Comparison of ENCODE assay signal across 24 cellular contexts in genomic region chr4:171746418-171746817, GRCh38.
"Had no signal": no experiment of that assay in that cellular context is flagged by ENCODE, and none has a peak within 500 bp of the region (broad histone marks: within the 10 kb centered on the region; RNA-seq: fewer than 3 reads in every experiment).

No MANE protein-coding gene starts in this region.

- H3K36me3 ChIP-seq: stomach, suprapubic skin, thoracic aorta, thyroid gland, tibial artery, tibial nerve, transverse colon, upper lobe of left lung, upper lobe of right lung, uterus, vagina had no signal

- H3K9me3 ChIP-seq: stomach, suprapubic skin, testis, thoracic aorta, thyroid gland, tibial artery, tibial nerve, transverse colon, upper lobe of left lung, upper lobe of right lung, uterus, vagina had no signal

- H3K4me3 ChIP-seq: stomach, suprapubic skin, testis, thoracic aorta, thyroid gland, tibial artery, tibial nerve, transverse colon, upper lobe of left lung, upper lobe of right lung, uterus, vagina had no signal

- H3K27ac ChIP-seq: stomach, suprapubic skin, testis, thoracic aorta, thyroid gland, tibial artery, tibial nerve, transverse colon, upper lobe of left lung, upper lobe of right lung, uterus, vagina had no signal

- H3K27me3 ChIP-seq: stomach, suprapubic skin, testis, thyroid gland, tibial artery, tibial nerve, transverse colon, upper lobe of left lung, upper lobe of right lung, uterus, vagina had no signal

- DNase-seq: stimulated activated CD4-positive, alpha-beta T cell treated with anti-CD3 and anti-CD28 coated beads, Interleukin-2, amount 100 ng/mL, for 48 hours; stimulated activated CD4-positive, alpha-beta T cell treated with anti-CD3 and anti-CD28 coated beads, Interleukin-4, amount 100 ng/mL, for 1 hour; stimulated activated CD4-positive, alpha-beta T cell treated with anti-CD3 and anti-CD28 coated beads, Interleukin-4, amount 100 ng/mL, for 24 hours; stimulated activated CD4-positive, alpha-beta T cell treated with anti-CD3 and anti-CD28 coated beads, Interleukin-4, amount 100 ng/mL, for 4 hours; stimulated activated CD8-positive, alpha-beta memory T cell treated with anti-CD3 and anti-CD28 coated beads, Interleukin-4, amount 100 ng/mL, for 48 hours; stimulated activated naive B cell treated with anti-CD40 and anti-IgM and Interleukin-4, amounts not matched to agents 10 μg/mL and 1 μg/mL and 100 μg/mL, for 72 hours; stimulated activated naive CD4-positive, alpha-beta T cell; stimulated activated naive CD4-positive, alpha-beta T cell treated with Interleukin-2 at 50 U/mL for 16 hours; stimulated activated naive CD8-positive, alpha-beta T cell treated with anti-CD3 and anti-CD28 coated beads, Interleukin-15, amount 100 ng/mL, for 72 hours; stimulated activated naive CD8-positive, alpha-beta T cell treated with anti-CD3 and anti-CD28 coated beads, Interleukin-15, Interleukin-2, amounts not matched to agents 100 U/mL and 50 U/mL, for 24 hours; stomach; substantia nigra; testis; thyroid gland; tibial artery; transverse colon; trophoblast cell; upper lobe of left lung; upper lobe of right lung; uterus had no signal
